ENCODE assay signal across 18 cellular contexts in genomic region chr7:101202603-101202918, GRCh38. TPM values are rescaled to one million over a fixed set of nuclear protein-coding genes. Genes with fewer than 3 reads are reported as not detected.
DNase-seq lines count a peak whose midpoint lies in the region; TF ChIP-seq lines count a peak whose summit lies in the region.
"Had no signal": no experiment of that assay in that cellular context is flagged by ENCODE, and none has a peak within 500 bp of the region (broad histone marks: within the 10 kb centered on the region; RNA-seq: fewer than 3 reads in every experiment).

No MANE protein-coding gene starts in this region.

- H3K36me3 Mint-ChIP-seq in activated naive CD4-positive, alpha-beta T cell treated with anti-CD3 and anti-CD28 coated beads, Interleukin-2, amount 50 U/mL, for 24 hours: peaks cover 1% of the 10 kb centered on the region
- H3K36me3 Mint-ChIP-seq in H9 (ENCODE audit: insufficient read depth in 1 of 3, low read depth in 3 of 3): peaks cover 0 to 15% (median 7%) of the 10 kb centered on the region in 3 experiments; a peak in 4 of 7 replicates

- H2AFZ ChIP-seq in H9 (ENCODE audit: low read length): no peak overlapping the region

- no peak overlapping the region for H2AK5ac ChIP-seq in H9 (ENCODE audit: insufficient read length, low read length)

- H2BK120ac ChIP-seq in H9 (ENCODE audit: low read depth, low read length, poor library complexity, severe bottlenecking): no peak overlapping the region

- peaks cover 3% of the 10 kb centered on the region for H3K23me2 ChIP-seq in H9 (ENCODE audit: insufficient read length, low read depth, low read length, poor library complexity, severe bottlenecking)

- no peak overlapping the region for H3K4ac ChIP-seq in H9 (ENCODE audit: low read depth, low read length)

- H4K8ac ChIP-seq in H9 (replicated peaks; ENCODE audit: insufficient read length, low read depth, low read length): no peak overlapping the region

- no peaks in the 10 kb centered on the region for H3K9me3 Mint-ChIP-seq in activated naive CD4-positive, alpha-beta T cell treated with anti-CD3 and anti-CD28 coated beads, Interleukin-2, amount 50 U/mL, for 24 hours
- H3K9me3 Mint-ChIP-seq in H9: no peaks in the 10 kb centered on the region
- H3K9me3 Mint-ChIP-seq: CD8-positive, alpha-beta memory T cell had no signal

- H3K9ac ChIP-seq in H9 (ENCODE audit: extremely low read depth, insufficient read length, low read length): no peak overlapping the region
- peak overlapping the region; percentile 43 to 48 for H3K9ac ChIP-seq in duodenal mucosa (ENCODE audit: low read depth in 1 of 2, low read length in 2 of 2)
- no peak overlapping the region for H3K9ac ChIP-seq in iPS-15b (ENCODE audit: low read depth, low read length)

- no peaks in the 10 kb centered on the region for H3K79me2 ChIP-seq in H9 (ENCODE audit: insufficient read depth, low read length)

- H2BK12ac ChIP-seq in H9 (ENCODE audit: insufficient read length, low read depth, low read length): no peak overlapping the region

- H4K20me1 ChIP-seq in H9 (ENCODE audit: control insufficient read depth, insufficient read depth, insufficient read length): no peaks in the 10 kb centered on the region

- H3K27ac ChIP-seq in H9 (ENCODE audit: insufficient read length, low read depth, low read length): no peak overlapping the region
- H3K27ac ChIP-seq in duodenal mucosa (ENCODE audit: low read depth, low read length): no peak overlapping the region
- H3K27ac ChIP-seq: HL-60 had no signal

- no peak overlapping the region for H3T11ph ChIP-seq in H9 (ENCODE audit: low read length)

- H3K23ac ChIP-seq in H9 (ENCODE audit: insufficient read length, low read depth, low read length): no peak overlapping the region

- no peak overlapping the region for H3K56ac ChIP-seq in H9 (ENCODE audit: insufficient read length, low read depth, low read length)

- no peak for DNase-seq in activated naive CD4-positive, alpha-beta T cell treated with Interleukin-2 at 50 U/mL for 16 hours
- DNase-seq in H9 (no peak), A172 (ENCODE audit: low spot score) (no peak), superior temporal gyrus (ENCODE audit: extremely low spot score) (no peak), NCI-H2171 treated with DMSO at 0.1 percent for 48 hours (lab: John Stamatoyannopoulos, UW) (no peak)
- DNase-seq: BE2C; Caco-2; CD8-positive, alpha-beta memory T cell; DND-41; GF-D8; GOT3; HCEC 1CT; IMR-90; KBM-7 had no signal

- H2BK20ac ChIP-seq in H9 (ENCODE audit: low read depth, low read length, poor library complexity, severe bottlenecking): no peak overlapping the region

- no peak overlapping the region for H2BK5ac ChIP-seq in H9 (ENCODE audit: insufficient read length, low read length)

- no peak overlapping the region for H3K14ac ChIP-seq in H9 (ENCODE audit: insufficient read depth, low read length)

- no peak for TF ChIP-seq CTCF in H9 (conservative IDR thresholded peaks at IDR 0.05)

- H4K91ac ChIP-seq in H9 (ENCODE audit: insufficient read length, low read depth, low read length): no peak overlapping the region

- H3K4me1 Mint-ChIP-seq in activated naive CD4-positive, alpha-beta T cell treated with anti-CD3 and anti-CD28 coated beads, Interleukin-2, amount 50 U/mL, for 24 hours: peaks cover 17% of the 10 kb centered on the region
- peaks cover 14 to 19% of the 10 kb centered on the region in 2 experiments for H3K4me1 Mint-ChIP-seq in H9

- H3K79me1 ChIP-seq in H9 (ENCODE audit: insufficient read depth, low read depth, low read length, poor library complexity, severe bottlenecking): no peaks in the 10 kb centered on the region

- H3K27me3 Mint-ChIP-seq in activated naive CD4-positive, alpha-beta T cell treated with anti-CD3 and anti-CD28 coated beads, Interleukin-2, amount 50 U/mL, for 24 hours: peaks cover 16% of the 10 kb centered on the region
- peaks cover 12% of the 10 kb centered on the region for H3K27me3 Mint-ChIP-seq in H9 (ENCODE audit: low read depth)

- H4K5ac ChIP-seq in H9 (ENCODE audit: insufficient read length, low read depth, low read length): no peak overlapping the region

- H3K4me2 ChIP-seq in H9 (ENCODE audit: insufficient read depth, insufficient read length, low read length): peak overlapping the region; percentile 23

- H3K4me3 ChIP-seq in duodenal mucosa (ENCODE audit: low read depth in 1 of 2, low read length in 2 of 2) (no peak overlapping the region), iPS-15b (ENCODE audit: low read depth, low read length) (peak overlapping the region; percentile 60)

- H3K4me1 ChIP-seq in H9 (ENCODE audit: insufficient read depth, low read length) (no peaks in the 10 kb centered on the region; the same call in 1 of the 2 replicates), duodenal mucosa (ENCODE audit: control insufficient read depth in 1 of 2, insufficient read depth in 2 of 2, low read length in 2 of 2) (peaks cover 0 to 4% of the 10 kb centered on the region in 2 donors), iPS-15b (ENCODE audit: control insufficient read depth, insufficient read depth, low read length) (peaks cover 3% of the 10 kb centered on the region)
- H3K4me1 ChIP-seq: BE2C had no signal

- no peak overlapping the region for H3K18ac ChIP-seq in H9 (ENCODE audit: insufficient read length, low read depth, low read length)

- H3K9me3 ChIP-seq in H9 (ENCODE audit: control insufficient read depth, low read depth, low read length) (no peaks in the 10 kb centered on the region), duodenal mucosa (ENCODE audit: control insufficient read depth in 1 of 2, low read length in 2 of 2) (no peaks in the 10 kb centered on the region), iPS-15b (ENCODE audit: control insufficient read depth, insufficient read depth, low read length) (no peaks in the 10 kb centered on the region)
- H3K9me3 ChIP-seq: BE2C, Caco-2 had no signal

- no CpG with 5 or more reads among the region's 5 CpGs for WGBS in H9 (ENCODE audit: extremely low coverage, insufficient read length, low lambda C conversion rate)

- no peak overlapping the region for H2BK15ac ChIP-seq in H9 (ENCODE audit: low read depth, low read length)

- H3K36me3 ChIP-seq in duodenal mucosa (ENCODE audit: control insufficient read depth in 1 of 2, insufficient read depth in 2 of 2, low read length in 2 of 2): peaks cover 6% of the 10 kb centered on the region in 2 donors
- peaks cover 7% of the 10 kb centered on the region for H3K36me3 ChIP-seq in iPS-15b (ENCODE audit: control insufficient read depth, insufficient read depth, low read length)

- H3K27ac Mint-ChIP-seq in activated naive CD4-positive, alpha-beta T cell treated with anti-CD3 and anti-CD28 coated beads, Interleukin-2, amount 50 U/mL, for 24 hours: no peak overlapping the region
- no peak overlapping the region for H3K27ac Mint-ChIP-seq in H9
- H3K27ac Mint-ChIP-seq: CD8-positive, alpha-beta memory T cell had no signal

- H3K4me3 Mint-ChIP-seq in activated naive CD4-positive, alpha-beta T cell treated with anti-CD3 and anti-CD28 coated beads, Interleukin-2, amount 50 U/mL, for 24 hours: peak overlapping the region; percentile 19
- peak overlapping the region in 1 of 2 experiments; percentile 44; a peak in 2 of 5 replicates for H3K4me3 Mint-ChIP-seq in H9

- H3K27me3 ChIP-seq in H9 (ENCODE audit: insufficient read depth, low read length) (no peaks in the 10 kb centered on the region), duodenal mucosa (ENCODE audit: control insufficient read depth in 1 of 2, insufficient read depth in 2 of 2, low read length in 2 of 2) (peaks cover 0 to 7% of the 10 kb centered on the region in 2 donors), iPS-15b (ENCODE audit: control insufficient read depth, insufficient read depth, low read length) (peaks cover 8% of the 10 kb centered on the region)
- H3K27me3 ChIP-seq: BE2C had no signal

RNA-seq across cellular contexts. Expression of gene MOGAT3, which starts 1.7 kb away (rescaled TPM):
- total RNA-seq in H9 (2021): 0.11 and 0.15 TPM in 2 replicates
- total RNA-seq in A172 (2014; rRNA removed; shearing (Covaris generic)): not detected in 2 replicates
- total RNA-seq: CD8-positive, alpha-beta memory T cell; IMR-90 had no signal

RNA-seq across cellular contexts. Expression of gene PLOD3, which starts 14.8 kb away (rescaled TPM):
- 70.5 and 74.5 TPM in 2 replicates for total RNA-seq in H9 (2021)
- 93.9 and 105 TPM in 2 replicates for total RNA-seq in A172 (2014; rRNA removed; shearing (Covaris generic))

RNA-seq across cellular contexts. Expression of gene ZNHIT1, which starts 15.4 kb away (rescaled TPM):
- 52.7 and 53.4 TPM in 2 replicates for total RNA-seq in H9 (2021)
- total RNA-seq in A172 (2014; rRNA removed; shearing (Covaris generic)): 113 and 116 TPM in 2 replicates

RNA-seq across cellular contexts. Expression of gene NAT16, which starts 22.5 kb away (rescaled TPM):
- total RNA-seq in H9 (2021): 0.50 and 0.88 TPM in 2 replicates
- 0.93 TPM in 1 of 2 replicates, not detected in the other for total RNA-seq in A172 (2014; rRNA removed; shearing (Covaris generic))
- total RNA-seq: Caco-2; CD8-positive, alpha-beta memory T cell; IMR-90 had no signal

RNA-seq across cellular contexts. Expression of gene CLDN15, which starts 35.0 kb away (rescaled TPM):
- total RNA-seq in H9 (2021): 9.7 and 11.4 TPM in 2 replicates
- total RNA-seq in A172 (2014; rRNA removed; shearing (Covaris generic)): 3.5 and 4.0 TPM in 2 replicates

Comparison
In these comparisons a context has a peak if more than half of its experiments do, and no peak if none do; other contexts are left out.
1. H3K9ac ChIP-seq: peak in duodenal mucosa (2 of 2); none in H9 (single experiment) and iPS-15b (single experiment).